8 cellular contexts compared by ENCODE assay signal in genomic region chr3:156673732-156674045, GRCh38. TPM values are rescaled to one million over a fixed set of nuclear protein-coding genes. Genes with fewer than 3 reads are reported as not detected.
DNase-seq lines count a peak whose midpoint lies in the region; ATAC-seq and TF ChIP-seq lines count a peak whose summit lies in the region.

No MANE protein-coding gene starts in this region.

- TF ChIP-seq CTCF in AG10803 (conservative IDR thresholded peaks at IDR 0.05; ENCODE audit: low read length) (no peak), LNCaP clone FGC (IDR thresholded peaks at IDR 0.05; ENCODE audit: control insufficient read depth, extremely low read depth, insufficient read depth) (no peak)

- H3K27ac Mint-ChIP-seq in dendritic cell treated with granulocyte-macrophage colony-stimulating factor and Interleukin-4, amounts not matched to agents 40 ng/mL and 50 ng/mL, for 4 days, result peak overlapping the region; percentile 88
- H3K27ac Mint-ChIP-seq in natural killer cell treated with Interleukin-12 subunit alpha and Interleukin-12 subunit beta and Interleukin-15 and Interleukin-18, amount 100 ng/mL, for 72 hours, result peak overlapping the region; percentile 86 to 93

- H3K27me3 Mint-ChIP-seq in dendritic cell treated with granulocyte-macrophage colony-stimulating factor and Interleukin-4, amounts not matched to agents 40 ng/mL and 50 ng/mL, for 4 days, result no peaks in the 10 kb centered on the region
- H3K27me3 Mint-ChIP-seq in natural killer cell treated with Interleukin-12 subunit alpha and Interleukin-12 subunit beta and Interleukin-15 and Interleukin-18, amount 100 ng/mL, for 72 hours, result no peaks in the 10 kb centered on the region

- intact Hi-C loops in dendritic cell treated with granulocyte-macrophage colony-stimulating factor and Interleukin-4, amounts not matched to agents 40 ng/mL and 50 ng/mL, for 4 days (cut with micrococcal nuclease), result loop anchor here (1.0 to 5.0 kb wide), 5 partner anchors 66 to 487 kb away; partner anchors contain the start of genes CCNL1 and SSR3

- ATAC-seq in natural killer cell treated with Interleukin-12 subunit alpha and Interleukin-12 subunit beta and Interleukin-15 and Interleukin-18, amount 100 ng/mL, for 72 hours, result no peak

- H3K4me3 ChIP-seq in AG10803 (ENCODE audit: low read length), result peak overlapping the region; percentile 81
- peak overlapping the region; percentile 66 for H3K4me3 ChIP-seq in LNCaP clone FGC (ENCODE audit: low read depth, low read length)

- H3K36me3 Mint-ChIP-seq in dendritic cell treated with granulocyte-macrophage colony-stimulating factor and Interleukin-4, amounts not matched to agents 40 ng/mL and 50 ng/mL, for 4 days (ENCODE audit: low read depth), result peaks cover 27% of the 10 kb centered on the region
- H3K36me3 Mint-ChIP-seq in natural killer cell treated with Interleukin-12 subunit alpha and Interleukin-12 subunit beta and Interleukin-15 and Interleukin-18, amount 100 ng/mL, for 72 hours, result peaks cover 21% of the 10 kb centered on the region

- peaks cover 42% of the 10 kb centered on the region for H3K4me1 Mint-ChIP-seq in dendritic cell treated with granulocyte-macrophage colony-stimulating factor and Interleukin-4, amounts not matched to agents 40 ng/mL and 50 ng/mL, for 4 days (ENCODE audit: low read depth)
- peaks cover 47 to 57% of the 10 kb centered on the region in 2 donors for H3K4me1 Mint-ChIP-seq in natural killer cell treated with Interleukin-12 subunit alpha and Interleukin-12 subunit beta and Interleukin-15 and Interleukin-18, amount 100 ng/mL, for 72 hours (ENCODE audit: low read depth in 2 of 2)

- DNase-seq in AG10803 (ENCODE audit: low read depth) (no peak), LNCaP clone FGC (ENCODE audit: low read depth) (no peak), NCI-H2029 treated with DMSO at 0.1 percent for 48 hours (lab: John Stamatoyannopoulos, UW) (no peak), KG1 (lab: John Stamatoyannopoulos, UW) (no peak), islet precursor cell (no peak)
- no peak for DNase-seq in natural killer cell treated with Interleukin-12 subunit alpha and Interleukin-12 subunit beta and Interleukin-15 and Interleukin-18, amount 100 ng/mL, for 72 hours (ENCODE audit: low spot score)
- no peak for DNase-seq in stimulated activated naive CD4-positive, alpha-beta T cell treated with Interleukin-2 at 50 U/mL for 16 hours (lab: John Stamatoyannopoulos, UW)

- no peaks in the 10 kb centered on the region for H3K9me3 Mint-ChIP-seq in dendritic cell treated with granulocyte-macrophage colony-stimulating factor and Interleukin-4, amounts not matched to agents 40 ng/mL and 50 ng/mL, for 4 days
- no peaks in the 10 kb centered on the region for H3K9me3 Mint-ChIP-seq in natural killer cell treated with Interleukin-12 subunit alpha and Interleukin-12 subunit beta and Interleukin-15 and Interleukin-18, amount 100 ng/mL, for 72 hours

- H3K4me3 Mint-ChIP-seq in dendritic cell treated with granulocyte-macrophage colony-stimulating factor and Interleukin-4, amounts not matched to agents 40 ng/mL and 50 ng/mL, for 4 days, result peak overlapping the region; percentile 93
- peak overlapping the region; percentile 90 for H3K4me3 Mint-ChIP-seq in natural killer cell treated with Interleukin-12 subunit alpha and Interleukin-12 subunit beta and Interleukin-15 and Interleukin-18, amount 100 ng/mL, for 72 hours

RNA-seq across cellular contexts. Expression of gene TIPARP, which starts 0.7 kb away (rescaled TPM):
- total RNA-seq in natural killer cell treated with Interleukin-12 subunit alpha and Interleukin-12 subunit beta and Interleukin-15 and Interleukin-18, amount 100 ng/mL, for 72 hours, result 10 to 100 TPM; 35.9 to 38.0 TPM
